Comparison of ENCODE assay signal across 8 cellular contexts in genomic region chr15:38453971-38454686, GRCh38. TPM values are rescaled to one million over a fixed set of nuclear protein-coding genes. Genes with fewer than 3 reads are reported as not detected.
DNase-seq lines count a peak whose midpoint lies in the region; ATAC-seq and TF ChIP-seq lines count a peak whose summit lies in the region.

Gene FAM98B, plus strand, starts transcription at chr15:38454127. Its CDS starts 35 bp downstream, at chr15:38454162.

- H3K27ac ChIP-seq in aorta (ENCODE audit: low read depth in 1 of 2, low read length in 2 of 2): peak within 1 kb of the TSS; percentile 67 to 71

- in situ Hi-C loops in astrocyte of the cerebellum (cut with HindIII; ENCODE audit: low sequenced_read_pairs): no loop called here

- H3K4me3 ChIP-seq in astrocyte of the cerebellum (ENCODE audit: low read depth, low read length) (peak within 1 kb of the TSS; percentile 92), aorta (ENCODE audit: low read length in 2 of 2) (peak within 1 kb of the TSS; percentile 36 to 91)

- H3K27me3 ChIP-seq in aorta (ENCODE audit: control insufficient read depth in 1 of 2, insufficient read depth in 2 of 2, low read length in 1 of 2): no peaks in the 10 kb centered on the region

- DNase-seq in NCI-H1694 (lab: John Stamatoyannopoulos, UW): peak; percentile 75
- peak; percentile 62 for DNase-seq in T-helper 22 cell (ENCODE audit: low read depth)
- peak; percentile 70 for DNase-seq in astrocyte of the cerebellum (ENCODE audit: low read depth)
- DNase-seq in hepatic stellate cell (ENCODE audit: low spot score): peak; percentile 78
- peak; percentile 66 for DNase-seq in renal cortical epithelial cell (ENCODE audit: low read depth)
- DNase-seq in aorta: peak; percentile 91 to 96

- TF ChIP-seq CTCF in astrocyte of the cerebellum (IDR thresholded peaks at IDR 0.05; ENCODE audit: low read depth, low read length, missing control alignments): peak; percentile 7

- intact Hi-C loops in aorta (cut with DNase I): no loop called here

- WGBS in aorta, 2 donors: 0 to 1% methylated on average over 48 of the region's 48 CpGs

- no peaks in the 10 kb centered on the region for H3K9me3 ChIP-seq in aorta (ENCODE audit: control insufficient read depth, low read length)

- ATAC-seq in GM18502 (IDR thresholded peaks at IDR 0.05; ENCODE audit: poor library complexity, unreplicated experiment) (peak; percentile 90), HG02884 (IDR thresholded peaks at IDR 0.05; ENCODE audit: unreplicated experiment) (peak; percentile 89), aorta (ENCODE audit: low FRiP score) (peak; percentile 98)

- no peaks in the 10 kb centered on the region for H3K36me3 ChIP-seq in aorta (ENCODE audit: control insufficient read depth in 1 of 2, insufficient read depth in 2 of 2, low read length in 1 of 2)

- no peaks in the 10 kb centered on the region for H3K4me1 ChIP-seq in aorta (ENCODE audit: control insufficient read depth in 1 of 2, insufficient read depth in 2 of 2, low read length in 2 of 2)

RNA-seq across cellular contexts. Expression of gene FAM98B, which starts in this region (rescaled TPM):
- total RNA-seq in renal cortical epithelial cell (8.3 and 14.3 TPM in 2 replicates), aorta (10 to 100 TPM; 23.0 to 33.4 TPM)
- polyA plus RNA-seq in aorta: 10 to 100 TPM in 1 of 2 donors, 1 to 10 TPM in 1; 9.6 to 16.8 TPM

Comparison
In these comparisons a context has a peak if more than half of its experiments do, and no peak if none do; other contexts are left out.
1. Peak in every context shown above with its lines: DNase-seq, ATAC-seq, H3K4me3 ChIP-seq and H3K27ac ChIP-seq.